In genomic region chr7:41700044-41700471, GRCh38 we compare ENCODE assay signal across 11 cellular contexts. TPM values are rescaled to one million over a fixed set of nuclear protein-coding genes. Genes with fewer than 3 reads are reported as not detected.
DNase-seq lines count a peak whose midpoint lies in the region; ATAC-seq, FAIRE-seq and TF ChIP-seq lines count a peak whose summit lies in the region.
"Had no signal": no experiment of that assay in that cellular context is flagged by ENCODE, and none has a peak within 500 bp of the region (broad histone marks: within the 10 kb centered on the region; RNA-seq: fewer than 3 reads in every experiment).

No MANE protein-coding gene starts in this region.

- TF ChIP-seq POLR2A in prostate gland (IDR thresholded peaks at IDR 0.05): no peak

- H3K4me3 Mint-ChIP-seq in Calu3 (ENCODE audit: low read depth, unreplicated experiment): peak overlapping the region; percentile 87
- peak overlapping the region; percentile 71 for H3K4me3 Mint-ChIP-seq in activated B cell treated with CpG ODN at 0.5 μM for 24 hours
- peak overlapping the region; percentile 75 for H3K4me3 Mint-ChIP-seq in glutamatergic neuron (ENCODE audit: unreplicated experiment)

- 3% methylated on average over 18 of the region's 18 CpGs for WGBS in prostate gland

- H3K4me1 Mint-ChIP-seq in Calu3 (ENCODE audit: low read depth, unreplicated experiment) (peaks cover 53% of the 10 kb centered on the region), activated B cell treated with CpG ODN at 0.5 μM for 24 hours (peaks cover 25% of the 10 kb centered on the region), glutamatergic neuron (ENCODE audit: low read depth, unreplicated experiment) (peaks cover 6% of the 10 kb centered on the region)

- no peaks in the 10 kb centered on the region for H3K9me3 ChIP-seq in prostate gland

- H3K9me3 Mint-ChIP-seq in Calu3 (ENCODE audit: low read depth, unreplicated experiment) (no peaks in the 10 kb centered on the region), activated B cell treated with CpG ODN at 0.5 μM for 24 hours (no peaks in the 10 kb centered on the region), glutamatergic neuron (ENCODE audit: unreplicated experiment) (peaks cover 2% of the 10 kb centered on the region)

- intact Hi-C loops in Calu3 (cut with micrococcal nuclease; ENCODE audit: unreplicated experiment): loop anchor here (2.0 to 5.0 kb wide), 3 partner anchors 453 to 938 kb away; no protein-coding TSS in a partner anchor
- intact Hi-C loops in activated B cell treated with CpG ODN at 0.5 μM for 24 hours (cut with micrococcal nuclease): loop anchor here (10.0 kb wide), 3 partner anchors 865 to 1565 kb away; partner anchors contain the start of genes MPLKIP and SUGCT
- intact Hi-C loops in prostate gland (cut with DNase I): loop anchor here (5.0 to 10.0 kb wide), 3 partner anchors 1095 to 1465 kb away; no protein-coding TSS in a partner anchor

- no peaks in the 10 kb centered on the region for H3K27me3 ChIP-seq in prostate gland (replicated peaks; ENCODE audit: insufficient read depth)

- POLR2A ChIA-PET in activated B cell treated with CpG ODN at 0.5 μM for 24 hours (lab: Charles Lee): no interaction called here

- peaks cover 83% of the 10 kb centered on the region for H3K36me3 Mint-ChIP-seq in Calu3 (ENCODE audit: insufficient read depth, unreplicated experiment)
- no peaks in the 10 kb centered on the region for H3K36me3 Mint-ChIP-seq in activated B cell treated with CpG ODN at 0.5 μM for 24 hours (ENCODE audit: low read depth)
- no peaks in the 10 kb centered on the region for H3K36me3 Mint-ChIP-seq in glutamatergic neuron (ENCODE audit: unreplicated experiment)

- H3K36me3 ChIP-seq in prostate gland: no peaks in the 10 kb centered on the region

- peak overlapping the region; percentile 86 for H3K27ac Mint-ChIP-seq in Calu3 (ENCODE audit: unreplicated experiment)
- no peak overlapping the region for H3K27ac Mint-ChIP-seq in activated B cell treated with CpG ODN at 0.5 μM for 24 hours
- H3K27ac Mint-ChIP-seq in glutamatergic neuron (ENCODE audit: unreplicated experiment): no peak overlapping the region
- H3K27ac Mint-ChIP-seq: T-helper 17 cell had no signal

- CTCF ChIA-PET in Calu3 (lab: Charles Lee): interaction anchor here (1.1 to 1.2 kb wide), 3 partner anchors 71 to 654 kb away, joined by 3 to 4 read pairs (median 4); no protein-coding TSS in a partner anchor
- CTCF ChIA-PET in activated B cell treated with CpG ODN at 0.5 μM for 24 hours (lab: Charles Lee): no interaction called here

- FAIRE-seq in D721Med (lab: Jason Lieb, UNC): no peak

- peak overlapping the region; percentile 19 to 22 for H3K4me3 ChIP-seq in prostate gland

- DNase-seq in Calu3 (no peak), activated B cell treated with CpG ODN at 0.5 μM for 24 hours (no peak), glutamatergic neuron (no peak), prostate gland (ENCODE audit: low spot score) (no peak), D721Med (ENCODE audit: insufficient read length, low spot score) (no peak), activated gamma-delta T cell (lab: John Stamatoyannopoulos, UW) (no peak)
- no peak for DNase-seq in activated CD4-positive, alpha-beta T cell treated with anti-CD3 and anti-CD28 coated beads, Interleukin-2, amount 50 U/mL, for 4 hours
- DNase-seq in stimulated activated naive CD4-positive, alpha-beta T cell (lab: John Stamatoyannopoulos, UW): no peak
- DNase-seq: activated effector memory CD4-positive, alpha-beta T cell treated with anti-CD3 and anti-CD28 coated beads, Interleukin-2, amount 50 U/mL, for 16 hours; NCI-H187 treated with DMSO at 0.1 percent for 48 hours; T-helper 17 cell had no signal

- no peak for ATAC-seq in activated B cell treated with CpG ODN at 0.5 μM for 24 hours (ENCODE audit: low read depth)
- ATAC-seq: T-helper 17 cell had no signal

- H3K4me1 ChIP-seq in prostate gland (replicated peaks): no peaks in the 10 kb centered on the region

- no TSS peak for BruUV-seq in Calu3 (replicated peaks; lab: Mats Ljungman, UMichigan)

- peak overlapping the region in 1 of 2 donors; percentile 52 for H3K27ac ChIP-seq in prostate gland

- H3K27me3 Mint-ChIP-seq in Calu3 (ENCODE audit: unreplicated experiment) (no peaks in the 10 kb centered on the region), activated B cell treated with CpG ODN at 0.5 μM for 24 hours (peaks cover 38% of the 10 kb centered on the region), glutamatergic neuron (ENCODE audit: unreplicated experiment) (peaks cover 3% of the 10 kb centered on the region)

- TF ChIP-seq CTCF in Calu3 (IDR thresholded peaks at IDR 0.05; ENCODE audit: unreplicated experiment) (no peak), activated B cell treated with CpG ODN at 0.5 μM for 24 hours (IDR thresholded peaks at IDR 0.05) (no peak), glutamatergic neuron (IDR thresholded peaks at IDR 0.05; ENCODE audit: partially characterized antibody, unreplicated experiment) (no peak), prostate gland (IDR thresholded peaks at IDR 0.05) (no peak), D721Med (IDR thresholded peaks at IDR 0.05; ENCODE audit: insufficient read depth, missing control alignments) (no peak)

RNA-seq across cellular contexts. Expression of gene INHBA, which starts 2.8 kb away (rescaled TPM):
- total RNA-seq in Calu3 (2022) (44.5 and 68.9 TPM in 2 replicates), activated B cell treated with CpG ODN at 0.5 μM for 24 hours (0.16 TPM in 1 of 2 replicates, not detected in the other), glutamatergic neuron (ENCODE audit: unreplicated experiment) (not detected), prostate gland (1 to 10 TPM in 1 of 2 donors, under 1 TPM in 1; 0.73 to 6.6 TPM)
